1 cellular context compared by ENCODE assay signal in the genomic region with DNA sequence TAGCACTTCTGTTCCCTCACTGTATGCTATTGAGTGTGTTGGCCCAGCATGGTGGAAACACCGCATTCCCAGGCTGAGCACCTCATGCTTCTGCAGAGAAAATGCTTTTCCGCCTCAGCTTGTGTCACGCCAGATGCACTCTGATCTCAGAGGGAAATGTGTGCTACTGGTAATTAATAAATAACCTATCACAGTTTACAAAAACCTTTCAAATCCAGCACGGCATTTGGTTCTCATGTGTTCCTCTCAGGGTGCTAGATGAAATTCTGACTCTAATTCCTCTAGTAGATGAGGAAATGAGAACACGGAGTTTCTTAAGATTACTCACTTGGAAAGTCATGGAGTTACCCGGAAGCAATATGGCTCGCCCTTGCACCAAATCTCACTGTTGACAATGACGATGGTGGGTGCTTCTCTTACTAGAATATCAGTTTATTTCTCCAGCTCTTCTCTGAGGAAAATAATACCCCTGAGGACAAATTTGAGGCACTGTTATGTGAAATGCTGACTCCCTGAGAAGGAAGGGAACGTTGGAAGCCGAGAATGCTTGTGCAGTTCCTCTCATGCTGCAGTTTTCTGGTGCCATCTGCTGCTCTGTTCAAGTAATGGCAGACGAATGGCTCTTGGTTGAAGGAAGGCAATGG.
TF ChIP-seq lines count a peak whose summit lies in the region.

No MANE protein-coding gene starts in this region.

TF ChIP-seq in HCT116, 20 proteins besides CTCF, POLR2A, EP300 and RAD21 (continued from another document):
- TF ChIP-seq, protein P1, sequence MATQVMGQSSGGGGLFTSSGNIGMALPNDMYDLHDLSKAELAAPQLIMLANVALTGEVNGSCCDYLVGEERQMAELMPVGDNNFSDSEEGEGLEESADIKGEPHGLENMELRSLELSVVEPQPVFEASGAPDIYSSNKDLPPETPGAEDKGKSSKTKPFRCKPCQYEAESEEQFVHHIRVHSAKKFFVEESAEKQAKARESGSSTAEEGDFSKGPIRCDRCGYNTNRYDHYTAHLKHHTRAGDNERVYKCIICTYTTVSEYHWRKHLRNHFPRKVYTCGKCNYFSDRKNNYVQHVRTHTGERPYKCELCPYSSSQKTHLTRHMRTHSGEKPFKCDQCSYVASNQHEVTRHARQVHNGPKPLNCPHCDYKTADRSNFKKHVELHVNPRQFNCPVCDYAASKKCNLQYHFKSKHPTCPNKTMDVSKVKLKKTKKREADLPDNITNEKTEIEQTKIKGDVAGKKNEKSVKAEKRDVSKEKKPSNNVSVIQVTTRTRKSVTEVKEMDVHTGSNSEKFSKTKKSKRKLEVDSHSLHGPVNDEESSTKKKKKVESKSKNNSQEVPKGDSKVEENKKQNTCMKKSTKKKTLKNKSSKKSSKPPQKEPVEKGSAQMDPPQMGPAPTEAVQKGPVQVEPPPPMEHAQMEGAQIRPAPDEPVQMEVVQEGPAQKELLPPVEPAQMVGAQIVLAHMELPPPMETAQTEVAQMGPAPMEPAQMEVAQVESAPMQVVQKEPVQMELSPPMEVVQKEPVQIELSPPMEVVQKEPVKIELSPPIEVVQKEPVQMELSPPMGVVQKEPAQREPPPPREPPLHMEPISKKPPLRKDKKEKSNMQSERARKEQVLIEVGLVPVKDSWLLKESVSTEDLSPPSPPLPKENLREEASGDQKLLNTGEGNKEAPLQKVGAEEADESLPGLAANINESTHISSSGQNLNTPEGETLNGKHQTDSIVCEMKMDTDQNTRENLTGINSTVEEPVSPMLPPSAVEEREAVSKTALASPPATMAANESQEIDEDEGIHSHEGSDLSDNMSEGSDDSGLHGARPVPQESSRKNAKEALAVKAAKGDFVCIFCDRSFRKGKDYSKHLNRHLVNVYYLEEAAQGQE (IDR thresholded peaks at IDR 0.05; ENCODE audit: low read depth) = no peak
- TF ChIP-seq SRF (IDR thresholded peaks at IDR 0.05; ENCODE audit: low read depth) = no peak; the same call in 1 of the 2 replicates
- no peak for TF ChIP-seq FOSL1 (IDR thresholded peaks at IDR 0.05; ENCODE audit: low read depth)
- TF ChIP-seq, protein P2, sequence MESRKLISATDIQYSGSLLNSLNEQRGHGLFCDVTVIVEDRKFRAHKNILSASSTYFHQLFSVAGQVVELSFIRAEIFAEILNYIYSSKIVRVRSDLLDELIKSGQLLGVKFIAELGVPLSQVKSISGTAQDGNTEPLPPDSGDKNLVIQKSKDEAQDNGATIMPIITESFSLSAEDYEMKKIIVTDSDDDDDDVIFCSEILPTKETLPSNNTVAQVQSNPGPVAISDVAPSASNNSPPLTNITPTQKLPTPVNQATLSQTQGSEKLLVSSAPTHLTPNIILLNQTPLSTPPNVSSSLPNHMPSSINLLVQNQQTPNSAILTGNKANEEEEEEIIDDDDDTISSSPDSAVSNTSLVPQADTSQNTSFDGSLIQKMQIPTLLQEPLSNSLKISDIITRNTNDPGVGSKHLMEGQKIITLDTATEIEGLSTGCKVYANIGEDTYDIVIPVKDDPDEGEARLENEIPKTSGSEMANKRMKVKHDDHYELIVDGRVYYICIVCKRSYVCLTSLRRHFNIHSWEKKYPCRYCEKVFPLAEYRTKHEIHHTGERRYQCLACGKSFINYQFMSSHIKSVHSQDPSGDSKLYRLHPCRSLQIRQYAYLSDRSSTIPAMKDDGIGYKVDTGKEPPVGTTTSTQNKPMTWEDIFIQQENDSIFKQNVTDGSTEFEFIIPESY (IDR thresholded peaks at IDR 0.05; ENCODE audit: extremely low read depth, insufficient replicate concordance, low read length) = no peak
- no peak for TF ChIP-seq ELF1 (IDR thresholded peaks at IDR 0.05; ENCODE audit: borderline replicate concordance, low read depth)
- TF ChIP-seq, protein P3, sequence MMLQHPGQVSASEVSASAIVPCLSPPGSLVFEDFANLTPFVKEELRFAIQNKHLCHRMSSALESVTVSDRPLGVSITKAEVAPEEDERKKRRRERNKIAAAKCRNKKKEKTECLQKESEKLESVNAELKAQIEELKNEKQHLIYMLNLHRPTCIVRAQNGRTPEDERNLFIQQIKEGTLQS (IDR thresholded peaks at IDR 0.05) = no peak
- TF ChIP-seq SIN3A (IDR thresholded peaks at IDR 0.05; ENCODE audit: low read depth) = no peak
- no peak for TF ChIP-seq EZH2 (IDR thresholded peaks at IDR 0.05)
- TF ChIP-seq, protein P4, sequence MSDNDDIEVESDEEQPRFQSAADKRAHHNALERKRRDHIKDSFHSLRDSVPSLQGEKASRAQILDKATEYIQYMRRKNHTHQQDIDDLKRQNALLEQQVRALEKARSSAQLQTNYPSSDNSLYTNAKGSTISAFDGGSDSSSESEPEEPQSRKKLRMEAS (IDR thresholded peaks at IDR 0.05) = no peak
- TF ChIP-seq CEBPB (IDR thresholded peaks at IDR 0.05; ENCODE audit: low read depth) = no peak
- no peak for TF ChIP-seq TCF7L2 (IDR thresholded peaks at IDR 0.05; ENCODE audit: borderline replicate concordance, extremely low read depth, insufficient read depth, insufficient read length)
- no peak for TF ChIP-seq ZFX (IDR thresholded peaks at IDR 0.05)
- TF ChIP-seq POLR2AphosphoS5 (IDR thresholded peaks at IDR 0.05; ENCODE audit: low read depth, low read length) = no peak
TF ChIP-seq in HCT116: peak in this region for 0.
